In the genomic region with DNA sequence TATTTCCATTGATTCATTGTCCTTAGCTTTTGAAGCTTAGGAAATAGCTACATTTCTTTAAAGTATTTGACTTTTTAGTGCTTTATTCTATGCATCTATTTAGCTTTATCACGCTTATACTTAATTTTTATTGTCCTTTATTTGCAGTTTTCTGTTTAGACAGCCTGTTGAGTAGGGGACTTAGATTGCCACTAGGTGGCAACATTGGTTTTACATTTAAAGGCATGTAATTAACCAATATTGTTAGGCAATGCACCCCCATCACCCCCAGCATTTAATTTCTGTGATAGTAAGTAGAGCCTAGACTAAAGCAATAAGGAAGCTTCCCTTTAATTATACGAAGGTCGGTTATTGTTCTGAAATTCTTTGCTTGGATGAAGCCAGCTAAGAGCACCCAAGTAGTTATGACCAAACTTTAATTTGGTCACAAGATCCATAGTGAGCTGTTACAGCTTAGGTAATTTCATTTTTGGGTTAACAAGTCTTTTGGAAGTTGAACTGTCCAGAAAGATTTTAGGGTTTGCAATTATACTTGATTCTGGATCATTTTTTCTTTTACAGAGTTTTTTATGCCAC, we compare ENCODE assay signal across 8 cellular contexts. TPM values are rescaled to one million over a fixed set of nuclear protein-coding genes. Genes with fewer than 3 reads are reported as not detected.
DNase-seq lines count a peak whose midpoint lies in the region; ATAC-seq and TF ChIP-seq lines count a peak whose summit lies in the region.

No MANE protein-coding gene starts in this region.

- no peaks in the 10 kb centered on the region for H3K36me3 ChIP-seq in HCT116 (ENCODE audit: control insufficient read depth in 1 of 2, insufficient read depth in 2 of 2, low read length in 2 of 2)

- DNase-seq in CD14-positive monocyte (ENCODE audit: low spot score): no peak
- peak; percentile 15 for DNase-seq in HCT116 (ENCODE audit: low read depth, low spot score)
- peak; percentile 53 for DNase-seq in OCI-M1 (lab: John Stamatoyannopoulos, UW)
- peak; percentile 58 for DNase-seq in epithelial cell of esophagus (ENCODE audit: low read depth)
- DNase-seq in neural crest cell (ENCODE audit: low read depth, low spot score): no peak
- DNase-seq in activated naive CD4-positive, alpha-beta T cell treated with anti-CD3 and anti-CD28 coated beads, Interleukin-2, amount 50 U/mL, for 16 hours: no peak
- DNase-seq in activated gamma-delta T cell (lab: John Stamatoyannopoulos, UW): no peak
- no peak for DNase-seq in activated CD4-positive, alpha-beta T cell treated with anti-CD3 and anti-CD28 coated beads, Interleukin-2, amount 50 U/mL, for 4 hours

- no peak for TF ChIP-seq POLR2A in HCT116 (IDR thresholded peaks at IDR 0.05; ENCODE audit: borderline replicate concordance, extremely low read depth, insufficient read depth, insufficient read length)

- H3K79me2 ChIP-seq in HCT116 (ENCODE audit: insufficient read depth, low read length): no peaks in the 10 kb centered on the region

- ATAC-seq in HCT116: peak; percentile 73

- H3K4me3 ChIP-seq in HCT116 (replicated peaks in 1 of 2; ENCODE audit: low read depth in 1 of 2, low read length in 2 of 2) (no peak overlapping the region), epithelial cell of esophagus (ENCODE audit: low read length) (no peak overlapping the region)

- H4K20me1 ChIP-seq in HCT116 (ENCODE audit: insufficient read depth): no peaks in the 10 kb centered on the region

- H3K4me3 Mint-ChIP-seq in CD14-positive monocyte (no peak overlapping the region), neural crest cell (no peak overlapping the region)

- H3K9me3 Mint-ChIP-seq in CD14-positive monocyte: peaks cover 0 to 1% (median 0%) of the 10 kb centered on the region in 7 donors
- peaks cover 2% of the 10 kb centered on the region for H3K9me3 Mint-ChIP-seq in neural crest cell

- no peak overlapping the region for H3K9ac ChIP-seq in HCT116 (ENCODE audit: low read length)

- intact Hi-C loops in CD14-positive monocyte (cut with micrococcal nuclease): no loop called here
- intact Hi-C loops in HCT116 (cut with micrococcal nuclease): loop anchor here (1.0 to 5.0 kb wide), 2 partner anchors 188 to 506 kb away; no protein-coding TSS in a partner anchor

- H3K4me2 ChIP-seq in HCT116 (ENCODE audit: low read length): no peak overlapping the region

- H3K27ac Mint-ChIP-seq in CD14-positive monocyte (no peak overlapping the region), neural crest cell (ENCODE audit: unreplicated experiment) (no peak overlapping the region)

- H3K27ac ChIP-seq in HCT116 (ENCODE audit: low read depth, low read length): no peak overlapping the region

- no peaks in the 10 kb centered on the region for H3K4me1 ChIP-seq in HCT116 (ENCODE audit: control insufficient read depth in 1 of 2, insufficient read depth in 2 of 2, low read length in 2 of 2)

- POLR2A ChIA-PET in HCT116 (lab: Charles Lee): interaction anchor here (1.1 kb wide), 1 partner anchor 188 kb away, joined by 3 read pairs; no protein-coding TSS in a partner anchor

- no peaks in the 10 kb centered on the region for H3K27me3 ChIP-seq in HCT116 (ENCODE audit: insufficient read depth, low read length)

- peaks cover under 1 to 2% of the 10 kb centered on the region in 2 donors for H3K36me3 Mint-ChIP-seq in CD14-positive monocyte
- peaks cover 16% of the 10 kb centered on the region for H3K36me3 Mint-ChIP-seq in neural crest cell (ENCODE audit: low read depth)

- H3K9me3 ChIP-seq in HCT116 (ENCODE audit: control insufficient read depth in 1 of 2, insufficient read depth in 1 of 2, low read depth in 1 of 2, low read length in 2 of 2): no peaks in the 10 kb centered on the region

- no peaks in the 10 kb centered on the region for H3K9me2 ChIP-seq in HCT116 (ENCODE audit: insufficient read depth)

- BruUV-seq in HCT116 (replicated peaks; lab: Mats Ljungman, UMichigan): no TSS peak

- CTCF ChIA-PET in HCT116 (lab: Charles Lee): interaction anchor here (0.7 to 6.6 kb wide), 16 partner anchors 9 to 673 kb away, joined by 3 to 59 read pairs (median 4); a partner anchor contains a TSS

- TF ChIP-seq RAD21 in HCT116 (IDR thresholded peaks at IDR 0.05; ENCODE audit: low read depth): peak; percentile 62

- H3K27me3 Mint-ChIP-seq in CD14-positive monocyte (ENCODE audit: low read depth in 3 of 3) (no peaks in the 10 kb centered on the region), neural crest cell (ENCODE audit: low read depth) (no peaks in the 10 kb centered on the region)

- peak; percentile 61 for TF ChIP-seq CTCF in CD14-positive monocyte (IDR thresholded peaks at IDR 0.05)
- TF ChIP-seq CTCF in HCT116 (IDR thresholded peaks at IDR 0.05 in 2 of 3, conservative IDR thresholded peaks at IDR 0.05 in 1 of 3; ENCODE audit: borderline replicate concordance in 1 of 3, insufficient read depth in 1 of 3, low read depth in 2 of 3, low read length in 2 of 3): peak; percentile 59 to 88 (median 73); a peak in 5 of 6 replicates
- peak; percentile 71 for TF ChIP-seq CTCF in epithelial cell of esophagus (IDR thresholded peaks at IDR 0.05; ENCODE audit: insufficient read depth, low read depth, low read length, missing control alignments)
- peak; percentile 82 for TF ChIP-seq CTCF in neural crest cell (conservative IDR thresholded peaks at IDR 0.05)

- no peak overlapping the region for H2AFZ ChIP-seq in HCT116 (ENCODE audit: low read depth, low read length, poor library complexity, severe bottlenecking)

- H3K4me1 Mint-ChIP-seq in CD14-positive monocyte: no peaks in the 10 kb centered on the region
- H3K4me1 Mint-ChIP-seq in neural crest cell: peaks cover 18% of the 10 kb centered on the region

- RAD21 ChIA-PET in HCT116 (lab: Charles Lee; ENCODE audit: low non-redundant PET in 1 of 2, low total read pairs in 2 of 2, uncharacterized antibody in 2 of 2, unreplicated experiment in 2 of 2): interaction anchor here (1.8 to 2.5 kb wide), 2 partner anchors 188 kb away, joined by 6 to 7 read pairs; no protein-coding TSS in a partner anchor

TF ChIP-seq in HCT116, 20 proteins besides CTCF, POLR2A, EP300 and RAD21:
- TF ChIP-seq CBX3 (IDR thresholded peaks at IDR 0.05; ENCODE audit: low read depth) (no peak), SRF (IDR thresholded peaks at IDR 0.05; ENCODE audit: low read depth) (no peak), EGR1 (IDR thresholded peaks at IDR 0.05; ENCODE audit: low read depth) (no peak), CEBPB (IDR thresholded peaks at IDR 0.05; ENCODE audit: low read depth) (no peak), FOSL1 (IDR thresholded peaks at IDR 0.05; ENCODE audit: low read depth) (no peak), EZH2 (IDR thresholded peaks at IDR 0.05) (no peak), ELF1 (IDR thresholded peaks at IDR 0.05; ENCODE audit: borderline replicate concordance, low read depth) (no peak), ZNF274 (IDR thresholded peaks at IDR 0.05; ENCODE audit: low read depth, low read length) (no peak)
- TF ChIP-seq, protein P1, sequence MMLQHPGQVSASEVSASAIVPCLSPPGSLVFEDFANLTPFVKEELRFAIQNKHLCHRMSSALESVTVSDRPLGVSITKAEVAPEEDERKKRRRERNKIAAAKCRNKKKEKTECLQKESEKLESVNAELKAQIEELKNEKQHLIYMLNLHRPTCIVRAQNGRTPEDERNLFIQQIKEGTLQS (IDR thresholded peaks at IDR 0.05): no peak
- TF ChIP-seq, protein P2, sequence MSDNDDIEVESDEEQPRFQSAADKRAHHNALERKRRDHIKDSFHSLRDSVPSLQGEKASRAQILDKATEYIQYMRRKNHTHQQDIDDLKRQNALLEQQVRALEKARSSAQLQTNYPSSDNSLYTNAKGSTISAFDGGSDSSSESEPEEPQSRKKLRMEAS (IDR thresholded peaks at IDR 0.05): no peak
- TF ChIP-seq, protein P3, sequence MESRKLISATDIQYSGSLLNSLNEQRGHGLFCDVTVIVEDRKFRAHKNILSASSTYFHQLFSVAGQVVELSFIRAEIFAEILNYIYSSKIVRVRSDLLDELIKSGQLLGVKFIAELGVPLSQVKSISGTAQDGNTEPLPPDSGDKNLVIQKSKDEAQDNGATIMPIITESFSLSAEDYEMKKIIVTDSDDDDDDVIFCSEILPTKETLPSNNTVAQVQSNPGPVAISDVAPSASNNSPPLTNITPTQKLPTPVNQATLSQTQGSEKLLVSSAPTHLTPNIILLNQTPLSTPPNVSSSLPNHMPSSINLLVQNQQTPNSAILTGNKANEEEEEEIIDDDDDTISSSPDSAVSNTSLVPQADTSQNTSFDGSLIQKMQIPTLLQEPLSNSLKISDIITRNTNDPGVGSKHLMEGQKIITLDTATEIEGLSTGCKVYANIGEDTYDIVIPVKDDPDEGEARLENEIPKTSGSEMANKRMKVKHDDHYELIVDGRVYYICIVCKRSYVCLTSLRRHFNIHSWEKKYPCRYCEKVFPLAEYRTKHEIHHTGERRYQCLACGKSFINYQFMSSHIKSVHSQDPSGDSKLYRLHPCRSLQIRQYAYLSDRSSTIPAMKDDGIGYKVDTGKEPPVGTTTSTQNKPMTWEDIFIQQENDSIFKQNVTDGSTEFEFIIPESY (IDR thresholded peaks at IDR 0.05; ENCODE audit: extremely low read depth, insufficient replicate concordance, low read length): no peak

RNA-seq across cellular contexts. Expression of a gene that starts 36.5 kb away (rescaled TPM):
- 1 to 10 TPM; 2.0 TPM for polyA plus RNA-seq in CD14-positive monocyte
- 3.9 TPM for total RNA-seq in HCT116 (2021; ENCODE audit: unreplicated experiment)
- 1.5 and 2.4 TPM in 2 replicates for polyA plus RNA-seq in HCT116 (2012)
- 15.1 and 16.8 TPM in 2 replicates for total RNA-seq in neural crest cell

Comparison
In these comparisons a context has a peak if more than half of its experiments do, and no peak if none do; other contexts are left out.
1. DNase-seq: peak in HCT116 (single experiment), OCI-M1 (single experiment) and epithelial cell of esophagus (single experiment); none in CD14-positive monocyte (single experiment), neural crest cell (single experiment), activated naive CD4-positive, alpha-beta T cell treated with anti-CD3 and anti-CD28 coated beads, Interleukin-2, amount 50 U/mL, for 16 hours (single experiment), activated gamma-delta T cell (single experiment) and activated CD4-positive, alpha-beta T cell treated with anti-CD3 and anti-CD28 coated beads, Interleukin-2, amount 50 U/mL, for 4 hours (0 of 2).
2. Peak in every context shown above with its lines, with median percentiles within 50 percentile points of each other: CTCF ChIP-seq.